ENCODE assay signal across 8 cellular contexts in genomic region chr2:200575957-200576356, GRCh38. TPM values are rescaled to one million over a fixed set of nuclear protein-coding genes. Genes with fewer than 3 reads are reported as not detected.
DNase-seq lines count a peak whose midpoint lies in the region; ATAC-seq and TF ChIP-seq lines count a peak whose summit lies in the region.

No MANE protein-coding gene starts in this region.

- no peak overlapping the region for H3K4me3 ChIP-seq in fibroblast of villous mesenchyme (ENCODE audit: low read depth, low read length)

- in situ Hi-C loops in GM13976 (cut with MboI; ENCODE audit: low sequenced_read_pairs, unreplicated experiment) = no loop called here

- DNase-seq in AG08395 (ENCODE audit: low spot score) (peak; percentile 57), GM13976 (ENCODE audit: low spot score) (peak; percentile 15), RKO (ENCODE audit: low spot score) (peak; percentile 15), fibroblast of villous mesenchyme (ENCODE audit: low read depth) (peak; percentile 33), SK-N-DZ (ENCODE audit: low spot score) (no peak)

- TF ChIP-seq CTCF in GM13976 (IDR thresholded peaks at IDR 0.05; ENCODE audit: borderline replicate concordance, control extremely low read depth, extremely low read depth, insufficient read depth, missing control alignments) (no peak), fibroblast of villous mesenchyme (IDR thresholded peaks at IDR 0.05; ENCODE audit: insufficient read depth, low read depth, low read length) (peak; percentile 49)

- ATAC-seq in esophagus mucosa = no peak
- no peak for ATAC-seq in HG03196 (IDR thresholded peaks at IDR 0.05; ENCODE audit: unreplicated experiment)
- ATAC-seq in GM19455 (IDR thresholded peaks at IDR 0.05; ENCODE audit: unreplicated experiment) = no peak

RNA-seq across cellular contexts. Expression of gene AOX1, which starts 9.9 kb away (rescaled TPM):
- total RNA-seq in fibroblast of villous mesenchyme (17.7 and 57.4 TPM in 2 replicates), esophagus mucosa (5.2 TPM)
- 0.39 TPM in 1 of 2 replicates, not detected in the other for polyA plus RNA-seq in SK-N-DZ (2014; cell fraction: cytosol; rRNA removed)
- polyA plus RNA-seq in SK-N-DZ (2014; cell fraction: nucleus; rRNA removed) = 0.11 and 0.18 TPM in 2 replicates

RNA-seq across cellular contexts. Expression of gene SGO2, which starts 50.0 kb away (rescaled TPM):
- 5.8 and 12.1 TPM in 2 replicates for total RNA-seq in fibroblast of villous mesenchyme
- 6.3 TPM for total RNA-seq in esophagus mucosa
- polyA plus RNA-seq in SK-N-DZ (2014; cell fraction: cytosol; rRNA removed) = 13.0 and 13.6 TPM in 2 replicates
- polyA plus RNA-seq in SK-N-DZ (2014; cell fraction: nucleus; rRNA removed) = 11.1 and 24.7 TPM in 2 replicates
